1 cellular context compared by ENCODE assay signal in genomic region chr1:45550401-45551305, GRCh38.
TF ChIP-seq lines count a peak whose summit lies in the region.

Gene AKR1A1 (plus strand): TSS chr1:45550826. CDS start chr1:45561795, 10,969 bp downstream.

TF ChIP-seq in WTC11, 78 proteins besides CTCF, POLR2A, EP300 and RAD21 (continued from another document):
- TF ChIP-seq IRF1 (CRISPR knock-in tag; IDR thresholded peaks at IDR 0.05): peak; percentile 81; the same call in 1 of the 2 replicates
- no peak for TF ChIP-seq ZSCAN18 (CRISPR knock-in tag; IDR thresholded peaks at IDR 0.05)
- peak; percentile 96 for TF ChIP-seq USF1 (CRISPR knock-in tag; IDR thresholded peaks at IDR 0.05)
- TF ChIP-seq OVOL2 (CRISPR knock-in tag; IDR thresholded peaks at IDR 0.05; ENCODE audit: borderline replicate concordance): no peak
- no peak for TF ChIP-seq E2F4 (CRISPR knock-in tag; IDR thresholded peaks at IDR 0.05; ENCODE audit: borderline replicate concordance, low read depth)
- peak; percentile 83; the same call in 1 of the 2 replicates for TF ChIP-seq RELA (CRISPR knock-in tag; IDR thresholded peaks at IDR 0.05; ENCODE audit: borderline replicate concordance)
- TF ChIP-seq ATF3 (CRISPR knock-in tag; conservative IDR thresholded peaks at IDR 0.05): no peak
- peak; percentile 90 for TF ChIP-seq E2F1 (CRISPR knock-in tag; IDR thresholded peaks at IDR 0.05)
- no peak for TF ChIP-seq NR2C2 (CRISPR knock-in tag; IDR thresholded peaks at IDR 0.05)
- TF ChIP-seq ZNF396 (CRISPR knock-in tag; IDR thresholded peaks at IDR 0.05; ENCODE audit: borderline replicate concordance): no peak
- TF ChIP-seq ATF6 (CRISPR knock-in tag; IDR thresholded peaks at IDR 0.05): no peak
- TF ChIP-seq FOXP1 (CRISPR knock-in tag; IDR thresholded peaks at IDR 0.05; ENCODE audit: borderline replicate concordance): peak; percentile 97
- no peak; the same call in none of the 2 replicates for TF ChIP-seq TP53 (CRISPR knock-in tag; IDR thresholded peaks at IDR 0.05)
- TF ChIP-seq ARID4B (CRISPR knock-in tag; IDR thresholded peaks at IDR 0.05; ENCODE audit: borderline replicate concordance): peak; percentile 96
- TF ChIP-seq MLX (CRISPR knock-in tag; IDR thresholded peaks at IDR 0.05): no peak
- no peak for TF ChIP-seq ZNF423 (CRISPR knock-in tag; IDR thresholded peaks at IDR 0.05)
- no peak for TF ChIP-seq MXD4 (CRISPR knock-in tag; IDR thresholded peaks at IDR 0.05; ENCODE audit: borderline replicate concordance)
- TF ChIP-seq ZNF416 (CRISPR knock-in tag; IDR thresholded peaks at IDR 0.05): no peak
- TF ChIP-seq SMAD4 (CRISPR knock-in tag; IDR thresholded peaks at IDR 0.05): no peak
- no peak for TF ChIP-seq ERG (CRISPR knock-in tag; IDR thresholded peaks at IDR 0.05)
- TF ChIP-seq ETV6 (CRISPR knock-in tag; IDR thresholded peaks at IDR 0.05): peak; percentile 98; the same call in 1 of the 2 replicates
- TF ChIP-seq ZNF317 (CRISPR knock-in tag; IDR thresholded peaks at IDR 0.05; ENCODE audit: borderline replicate concordance, low read depth): 0 out of 2 replicates have a peak, but pooled peaks have one; percentile 47
- TF ChIP-seq USF2 (CRISPR knock-in tag; IDR thresholded peaks at IDR 0.05): peak; percentile 95
- peak; percentile 74 for TF ChIP-seq JUN (CRISPR knock-in tag; IDR thresholded peaks at IDR 0.05)
- no peak for TF ChIP-seq ZNF671 (CRISPR knock-in tag; IDR thresholded peaks at IDR 0.05)
- TF ChIP-seq TEAD4 (CRISPR knock-in tag; IDR thresholded peaks at IDR 0.05): no peak
- TF ChIP-seq ZBTB43 (CRISPR knock-in tag; IDR thresholded peaks at IDR 0.05): peak; percentile 68
- no peak for TF ChIP-seq STAT6 (CRISPR knock-in tag; conservative IDR thresholded peaks at IDR 0.05; ENCODE audit: low read depth)
- TF ChIP-seq FOXK1 (CRISPR knock-in tag; IDR thresholded peaks at IDR 0.05): peak; percentile 78
